25 cellular contexts compared by ENCODE assay signal in genomic region chr1:183137782-183138181, GRCh38. TPM values are rescaled to one million over a fixed set of nuclear protein-coding genes. Genes with fewer than 3 reads are reported as not detected.
DNase-seq lines count a peak whose midpoint lies in the region; ATAC-seq and TF ChIP-seq lines count a peak whose summit lies in the region.
"Had no signal": no experiment of that assay in that cellular context is flagged by ENCODE, and none has a peak within 500 bp of the region (broad histone marks: within the 10 kb centered on the region; RNA-seq: fewer than 3 reads in every experiment).

No MANE protein-coding gene starts in this region.

- H3K36me3 ChIP-seq in esophagus muscularis mucosa (peaks cover 44 to 93% (median 65%) of the 10 kb centered on the region in 4 donors), osteoblast (ENCODE audit: insufficient read depth, low read length) (peaks cover 92% of the 10 kb centered on the region)
- H3K36me3 ChIP-seq: prostate gland had no signal

- DNase-seq in AG10803 (ENCODE audit: low read depth) (peak; percentile 93), HFFc6 (no peak), esophagus muscularis mucosa (ENCODE audit: extremely low spot score) (no peak), osteoblast (ENCODE audit: insufficient read length, low spot score, missing footprints) (no peak), NCI-H446 treated with DMSO at 0.1 percent for 48 hours (lab: John Stamatoyannopoulos, UW) (no peak), NCI-H69 (lab: John Stamatoyannopoulos, UW) (no peak), WTC11 (ENCODE audit: low spot score) (no peak)
- DNase-seq: activated B cell treated with CpG ODN at 0.5 μM for 24 hours; activated naive CD8-positive, alpha-beta T cell treated with anti-CD3 and anti-CD28 coated beads for 36 hours; activated T-cell treated with anti-CD3 and anti-CD28 coated beads, Interleukin-2, amount 50 U/mL, for 72 hours; CD8-positive, alpha-beta T cell; DMS79 treated with DMSO at 0.1 percent for 48 hours; erythroblast; hypothalamus; NCI-H1930; NCI-H446; SHP77 treated with DMSO at 0.1 percent for 48 hours; stimulated activated naive CD4-positive, alpha-beta T cell treated with Interleukin-2 at 50 U/mL for 16 hours had no signal

- no peak for TF ChIP-seq CTCF in AG10803 (conservative IDR thresholded peaks at IDR 0.05; ENCODE audit: low read length)
- TF ChIP-seq CTCF in HFFc6 (IDR thresholded peaks at IDR 0.05), result no peak
- TF ChIP-seq CTCF in esophagus muscularis mucosa (IDR thresholded peaks at IDR 0.05), result no peak
- no peak for TF ChIP-seq CTCF in osteoblast (IDR thresholded peaks at IDR 0.05; ENCODE audit: extremely low read depth, low read depth, low read length)
- no peak for TF ChIP-seq CTCF in WTC11 (IDR thresholded peaks at IDR 0.05)

- no peak overlapping the region for H2AFZ ChIP-seq in osteoblast (ENCODE audit: low read length)

- H3K9me3 ChIP-seq in esophagus muscularis mucosa, result no peaks in the 10 kb centered on the region
- H3K9me3 ChIP-seq in osteoblast (ENCODE audit: low read depth, low read length), result no peaks in the 10 kb centered on the region
- H3K9me3 ChIP-seq: prostate gland had no signal

- CTCF ChIA-PET in WTC11 (lab: Charles Lee), result no interaction called here

- H3K27me3 ChIP-seq in esophagus muscularis mucosa (no peaks in the 10 kb centered on the region), osteoblast (ENCODE audit: insufficient read depth, low read length) (no peaks in the 10 kb centered on the region)

- no peak for TF ChIP-seq POLR2A in esophagus muscularis mucosa (IDR thresholded peaks at IDR 0.05; ENCODE audit: low read depth)

- H3K27ac Mint-ChIP-seq in HFFc6 (peak overlapping the region; percentile 74), WTC11 (no peak overlapping the region)
- H3K27ac Mint-ChIP-seq: activated B cell treated with CpG ODN at 0.5 μM for 24 hours; activated naive CD8-positive, alpha-beta T cell treated with anti-CD3 and anti-CD28 coated beads for 36 hours; activated T-cell treated with anti-CD3 and anti-CD28 coated beads, Interleukin-2, amount 50 U/mL, for 72 hours; CD8-positive, alpha-beta T cell; dendritic cell treated with granulocyte-macrophage colony-stimulating factor and Interleukin-4, amounts not matched to agents 40 ng/mL and 50 ng/mL, for 4 days; mesothelial cell of epicardium; T-helper 1 cell treated with Interleukin-12 subunit alpha and Interleukin-12 subunit beta and Interleukin-4 antibody, amounts not matched to agents 30 μg/mL and 1 μg/mL, for 36 hours had no signal

- no peaks in the 10 kb centered on the region for H4K20me1 ChIP-seq in osteoblast (ENCODE audit: insufficient read depth, low read length)

- H3K79me2 ChIP-seq in osteoblast (ENCODE audit: insufficient read depth, low read length), result peaks cover 6% of the 10 kb centered on the region

- intact Hi-C loops in esophagus muscularis mucosa (cut with DNase I), result loop anchor here (5.0 kb wide), 1 partner anchor 175 kb away; no protein-coding TSS in a partner anchor

- H3K9me3 Mint-ChIP-seq in HFFc6 (no peaks in the 10 kb centered on the region), WTC11 (no peaks in the 10 kb centered on the region)
- H3K9me3 Mint-ChIP-seq: activated B cell treated with CpG ODN at 0.5 μM for 24 hours; activated naive CD8-positive, alpha-beta T cell treated with anti-CD3 and anti-CD28 coated beads for 36 hours; activated T-cell treated with anti-CD3 and anti-CD28 coated beads, Interleukin-2, amount 50 U/mL, for 72 hours; CD8-positive, alpha-beta T cell; dendritic cell treated with granulocyte-macrophage colony-stimulating factor and Interleukin-4, amounts not matched to agents 40 ng/mL and 50 ng/mL, for 4 days; mesothelial cell of epicardium; neural crest cell; T-helper 1 cell treated with Interleukin-12 subunit alpha and Interleukin-12 subunit beta and Interleukin-4 antibody, amounts not matched to agents 30 μg/mL and 1 μg/mL, for 36 hours had no signal

- H3K4me1 ChIP-seq in esophagus muscularis mucosa (peaks cover 30 to 64% (median 61%) of the 10 kb centered on the region in 4 donors), osteoblast (ENCODE audit: insufficient read depth, low read length) (peaks cover 10% of the 10 kb centered on the region)
- H3K4me1 ChIP-seq: prostate gland had no signal

- ATAC-seq in GM21515 (IDR thresholded peaks at IDR 0.05; ENCODE audit: unreplicated experiment) (no peak), WTC11 (no peak)
- ATAC-seq: activated T-cell treated with anti-CD3 and anti-CD28 coated beads, Interleukin-2, amount 50 U/mL, for 72 hours; CD8-positive, alpha-beta T cell had no signal

- H3K27me3 Mint-ChIP-seq in HFFc6 (ENCODE audit: insufficient read depth) (peaks cover 25% of the 10 kb centered on the region), WTC11 (ENCODE audit: low read depth) (no peaks in the 10 kb centered on the region)
- H3K27me3 Mint-ChIP-seq: activated B cell treated with CpG ODN at 0.5 μM for 24 hours; activated naive CD8-positive, alpha-beta T cell treated with anti-CD3 and anti-CD28 coated beads for 36 hours; dendritic cell treated with granulocyte-macrophage colony-stimulating factor and Interleukin-4, amounts not matched to agents 40 ng/mL and 50 ng/mL, for 4 days had no signal

- H3K4me3 ChIP-seq in AG10803 (ENCODE audit: low read length) (no peak overlapping the region), esophagus muscularis mucosa (no peak overlapping the region), osteoblast (ENCODE audit: insufficient read depth, low read length) (no peak overlapping the region)
- H3K4me3 ChIP-seq: prostate gland had no signal

- H3K4me3 Mint-ChIP-seq in HFFc6, result peak overlapping the region; percentile 1; the same call in 1 of the 2 replicates
- H3K4me3 Mint-ChIP-seq in WTC11, result no peak overlapping the region
- H3K4me3 Mint-ChIP-seq: activated B cell treated with CpG ODN at 0.5 μM for 24 hours; activated naive CD8-positive, alpha-beta T cell treated with anti-CD3 and anti-CD28 coated beads for 36 hours; activated T-cell treated with anti-CD3 and anti-CD28 coated beads, Interleukin-2, amount 50 U/mL, for 72 hours; CD8-positive, alpha-beta T cell; dendritic cell treated with granulocyte-macrophage colony-stimulating factor and Interleukin-4, amounts not matched to agents 40 ng/mL and 50 ng/mL, for 4 days; mesothelial cell of epicardium; neural crest cell; T-helper 1 cell treated with Interleukin-12 subunit alpha and Interleukin-12 subunit beta and Interleukin-4 antibody, amounts not matched to agents 30 μg/mL and 1 μg/mL, for 36 hours had no signal

- WGBS in esophagus muscularis mucosa, result 43% methylated on average over 3 of the region's 3 CpGs

- H3K27ac ChIP-seq in esophagus muscularis mucosa (replicated peaks in 1 of 4) (peak overlapping the region; percentile 78 to 81 (median 80)), osteoblast (ENCODE audit: low read depth, low read length) (peak overlapping the region; percentile 53)
- H3K27ac ChIP-seq: HL-60, prostate gland had no signal

- no peak for TF ChIP-seq EP300 in esophagus muscularis mucosa (IDR thresholded peaks at IDR 0.05)

- no peak overlapping the region for H3K4me2 ChIP-seq in osteoblast (ENCODE audit: insufficient read depth, low read length)

- POLR2A ChIA-PET in WTC11 (lab: Charles Lee), result no interaction called here

- H3K4me1 Mint-ChIP-seq in HFFc6 (ENCODE audit: low read depth) (peaks cover 75% of the 10 kb centered on the region), WTC11 (no peaks in the 10 kb centered on the region)
- H3K4me1 Mint-ChIP-seq: neural crest cell had no signal

- H3K36me3 Mint-ChIP-seq in HFFc6 (ENCODE audit: low read depth) (peaks cover 86% of the 10 kb centered on the region), WTC11 (peaks cover 65% of the 10 kb centered on the region)
- H3K36me3 Mint-ChIP-seq: activated naive CD8-positive, alpha-beta T cell treated with anti-CD3 and anti-CD28 coated beads for 36 hours; CD8-positive, alpha-beta T cell had no signal

TF ChIP-seq in WTC11, 78 proteins besides CTCF, POLR2A, EP300 and RAD21 (continues in another document):
- TF ChIP-seq RORB (CRISPR knock-in tag; IDR thresholded peaks at IDR 0.05) (no peak), ZNF263 (CRISPR knock-in tag; IDR thresholded peaks at IDR 0.05; ENCODE audit: low read depth) (no peak), ZNF423 (CRISPR knock-in tag; IDR thresholded peaks at IDR 0.05) (no peak), ELF4 (CRISPR knock-in tag; IDR thresholded peaks at IDR 0.05; ENCODE audit: low read depth) (no peak), E2F5 (CRISPR knock-in tag; IDR thresholded peaks at IDR 0.05) (no peak), NFATC4 (CRISPR knock-in tag; IDR thresholded peaks at IDR 0.05) (no peak), SOX15 (CRISPR knock-in tag; IDR thresholded peaks at IDR 0.05) (no peak), ZNF232 (CRISPR knock-in tag; IDR thresholded peaks at IDR 0.05) (no peak), GTF2I (CRISPR knock-in tag; conservative IDR thresholded peaks at IDR 0.05) (no peak), JAZF1 (CRISPR knock-in tag; IDR thresholded peaks at IDR 0.05) (no peak), ZNF219 (CRISPR knock-in tag; IDR thresholded peaks at IDR 0.05; ENCODE audit: borderline replicate concordance) (no peak)
- TF ChIP-seq, protein P1, sequence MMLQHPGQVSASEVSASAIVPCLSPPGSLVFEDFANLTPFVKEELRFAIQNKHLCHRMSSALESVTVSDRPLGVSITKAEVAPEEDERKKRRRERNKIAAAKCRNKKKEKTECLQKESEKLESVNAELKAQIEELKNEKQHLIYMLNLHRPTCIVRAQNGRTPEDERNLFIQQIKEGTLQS (CRISPR knock-in tag; conservative IDR thresholded peaks at IDR 0.05), result no peak

RNA-seq across cellular contexts. Expression of gene LAMC2, which starts 48.3 kb away (rescaled TPM):
- total RNA-seq in HFFc6 (2021; fragmentation: NEBNext Ultra II Directional; extraction: Animal tissue kit (Norgen Biotek cat#: 25700)), result 1 to 10 TPM; 1.5 to 2.3 (median 1.7) TPM
- 10 to 100 TPM; 11.2 to 32.6 (median 14.9) TPM for total RNA-seq in esophagus muscularis mucosa
- 3.3 and 3.5 TPM in 2 replicates for total RNA-seq in osteoblast
- total RNA-seq in WTC11 (2021), result 6.5 to 7.9 TPM (median 6.5 TPM) in 3 replicates
- total RNA-seq: activated B cell treated with CpG ODN at 0.5 μM for 24 hours; activated naive CD8-positive, alpha-beta T cell treated with anti-CD3 and anti-CD28 coated beads for 36 hours; CD8-positive, alpha-beta T cell; neural crest cell had no signal
